ENCODE assay signal across 10 cellular contexts in genomic region chr12:99390707-99391106, GRCh38.
DNase-seq lines count a peak whose midpoint lies in the region; ATAC-seq and TF ChIP-seq lines count a peak whose summit lies in the region.
"Had no signal": no experiment of that assay in that cellular context is flagged by ENCODE, and none has a peak within 500 bp of the region (broad histone marks: within the 10 kb centered on the region; RNA-seq: fewer than 3 reads in every experiment).

No MANE protein-coding gene starts in this region.

- no peak overlapping the region for H3K27ac ChIP-seq in brain microvascular endothelial cell
- H3K27ac ChIP-seq in RWPE1, result no peak overlapping the region

- no peak overlapping the region for H3K4me3 ChIP-seq in brain microvascular endothelial cell (ENCODE audit: low read depth, low read length)

- H3K36me3 ChIP-seq in brain microvascular endothelial cell (replicated peaks), result no peaks in the 10 kb centered on the region

- POLR2A ChIA-PET in RWPE1 (lab: Yijun Ruan, JAX; ENCODE audit: low non-redundant PET), result no interaction called here

- in situ Hi-C loops in brain microvascular endothelial cell (cut with HindIII; ENCODE audit: low pct_ligation_motif_present, low sequenced_read_pairs), result no loop called here

- TF ChIP-seq CTCF in brain microvascular endothelial cell (IDR thresholded peaks at IDR 0.05; ENCODE audit: low read depth, low read length, missing control alignments) (peak; percentile 71), RWPE1 (conservative IDR thresholded peaks at IDR 0.05; ENCODE audit: low read depth) (no peak)

- no peak for ATAC-seq in HG03045 (IDR thresholded peaks at IDR 0.05; ENCODE audit: unreplicated experiment)
- ATAC-seq: esophagus mucosa had no signal

- CTCF ChIA-PET in RWPE1 (lab: Yijun Ruan, JAX), result no interaction called here

- DNase-seq in NCI-H2196 (lab: John Stamatoyannopoulos, UW; ENCODE audit: unreplicated experiment), result peak; percentile 4
- no peak for DNase-seq in NCI-H2196 treated with DMSO at 0.1 percent for 48 hours (lab: John Stamatoyannopoulos, UW; ENCODE audit: unreplicated experiment)
- DNase-seq in HuH-7.5 (ENCODE audit: low spot score), result peak; percentile 12
- peak; percentile 3 for DNase-seq in brain microvascular endothelial cell
- peak; percentile 8 for DNase-seq in renal cortical epithelial cell (ENCODE audit: low read depth)
- no peak for DNase-seq in RWPE1 (ENCODE audit: low spot score)
- no peak for DNase-seq in NCI-H2029 treated with DMSO at 0.1 percent for 48 hours (lab: John Stamatoyannopoulos, UW)
- DNase-seq: activated gamma-delta T cell treated with Interleukin-2 at 50 U/mL for 16 hours had no signal

- H3K27me3 ChIP-seq in brain microvascular endothelial cell (replicated peaks), result no peaks in the 10 kb centered on the region

Comparison
In these comparisons a context has a peak if more than half of its experiments do, and no peak if none do; other contexts are left out.
1. DNase-seq: peak in NCI-H2196 (single experiment), HuH-7.5 (single experiment), brain microvascular endothelial cell (single experiment) and renal cortical epithelial cell (single experiment); none in NCI-H2196 treated with DMSO at 0.1 percent for 48 hours (single experiment), RWPE1 (single experiment) and NCI-H2029 treated with DMSO at 0.1 percent for 48 hours (single experiment).